ENCODE assay signal across 34 cellular contexts in the genomic region with DNA sequence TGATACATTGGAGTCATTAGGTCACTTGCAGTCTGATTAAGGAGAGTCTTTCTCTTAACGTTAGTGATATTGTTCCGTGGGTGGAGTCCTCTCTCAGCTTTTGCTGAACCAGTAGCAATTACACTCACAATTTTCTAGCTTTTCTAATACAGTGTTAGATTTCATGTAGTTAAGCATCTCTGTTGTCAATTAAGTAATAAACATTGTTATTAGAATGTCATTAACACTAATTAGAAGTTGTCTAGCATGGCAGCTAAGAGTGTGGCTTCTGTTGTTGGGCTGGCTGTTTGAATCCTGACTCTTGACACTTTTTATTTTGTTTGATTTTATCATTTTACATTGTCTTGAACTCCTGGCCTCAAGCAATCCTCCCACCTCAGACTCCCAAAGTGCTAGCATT. TPM values are rescaled to one million over a fixed set of nuclear protein-coding genes. Genes with fewer than 3 reads are reported as not detected.
DNase-seq lines count a peak whose midpoint lies in the region; ATAC-seq, FAIRE-seq and TF ChIP-seq lines count a peak whose summit lies in the region.
"Had no signal": no experiment of that assay in that cellular context is flagged by ENCODE, and none has a peak within 500 bp of the region (broad histone marks: within the 10 kb centered on the region; RNA-seq: fewer than 3 reads in every experiment).

No MANE protein-coding gene starts in this region.

- H3K9me3 Mint-ChIP-seq in stimulated activated naive B cell treated with anti-CD40 and anti-IgM and Interleukin-4, amounts not matched to agents 10 μg/mL and 1 μg/mL and 100 μg/mL, for 72 hours: no peaks in the 10 kb centered on the region
- H3K9me3 Mint-ChIP-seq: CD14-positive monocyte; CD4-positive, alpha-beta T cell; CD8-positive, alpha-beta memory T cell; CD8-positive, alpha-beta T cell had no signal

- H3K27ac ChIP-seq in K562 (ENCODE audit: extremely low read depth, low read depth, low read length): no peak overlapping the region
- H3K27ac ChIP-seq: 22Rv1; A549; BLaER1; BLaER1 treated with 17β-estradiol and CSF1 and Interleukin-3, amounts not matched to agents 10 nM and 100 nM; C4-2B had no signal

- peaks cover 15 to 29% of the 10 kb centered on the region in 2 donors for H3K27me3 Mint-ChIP-seq in stimulated activated naive B cell treated with anti-CD40 and anti-IgM and Interleukin-4, amounts not matched to agents 10 μg/mL and 1 μg/mL and 100 μg/mL, for 72 hours

- H3K27ac Mint-ChIP-seq in stimulated activated naive B cell treated with anti-CD40 and anti-IgM and Interleukin-4, amounts not matched to agents 10 μg/mL and 1 μg/mL and 100 μg/mL, for 72 hours: peak overlapping the region; percentile 27
- H3K27ac Mint-ChIP-seq: B cell; CD14-positive monocyte; CD4-positive, alpha-beta T cell; CD4-positive, CD25-positive, alpha-beta regulatory T cell; CD8-positive, alpha-beta T cell had no signal

- TF ChIP-seq RAD21 in K562 (CRISPR knock-in tag; conservative IDR thresholded peaks at IDR 0.05 in 1 of 2, IDR thresholded peaks at IDR 0.05 in 1 of 2): no peak

- no peak overlapping the region for H3K9ac ChIP-seq in K562 (ENCODE audit: insufficient read depth in 1 of 2, low read depth in 2 of 2, low read length in 2 of 2)
- H3K9ac ChIP-seq: BLaER1; BLaER1 treated with 17β-estradiol and CSF1 and Interleukin-3, amounts not matched to agents 10 nM and 100 nM had no signal

- no peak for ATAC-seq in K562
- no peak for ATAC-seq in stimulated activated naive B cell treated with anti-CD40 and anti-IgM and Interleukin-4, amounts not matched to agents 10 μg/mL and 1 μg/mL and 100 μg/mL, for 72 hours (replicated peaks)
- ATAC-seq: A549; CD8-positive, alpha-beta T cell had no signal

- TF ChIP-seq EP300 in K562 (IDR thresholded peaks at IDR 0.05; ENCODE audit: low read length): no peak

- no peaks in the 10 kb centered on the region for H3K36me3 Mint-ChIP-seq in stimulated activated naive B cell treated with anti-CD40 and anti-IgM and Interleukin-4, amounts not matched to agents 10 μg/mL and 1 μg/mL and 100 μg/mL, for 72 hours
- H3K36me3 Mint-ChIP-seq: CD14-positive monocyte; CD4-positive, CD25-positive, alpha-beta regulatory T cell; CD8-positive, alpha-beta memory T cell; CD8-positive, alpha-beta T cell had no signal

- CTCF ChIA-PET in K562 (lab: Yijun Ruan, JAX; ENCODE audit: low intra/inter-chr PET ratio): no interaction called here

- peaks cover 0 to 2% of the 10 kb centered on the region in 2 experiments; a peak in 1 of 5 replicates for H3K27me3 ChIP-seq in K562 (ENCODE audit: control insufficient read depth in 2 of 2, insufficient read depth in 2 of 2, low read length in 2 of 2)
- H3K27me3 ChIP-seq: BE2C; BLaER1; BLaER1 treated with 17β-estradiol and CSF1 and Interleukin-3, amounts not matched to agents 10 nM and 100 nM had no signal

- peaks cover 3 to 4% of the 10 kb centered on the region in 2 donors for H3K4me1 Mint-ChIP-seq in stimulated activated naive B cell treated with anti-CD40 and anti-IgM and Interleukin-4, amounts not matched to agents 10 μg/mL and 1 μg/mL and 100 μg/mL, for 72 hours
- H3K4me1 Mint-ChIP-seq: B cell had no signal

- BruUV-seq in K562 (replicated peaks; lab: Mats Ljungman, UMichigan): no TSS peak

- TF ChIP-seq CTCF in K562 (IDR thresholded peaks at IDR 0.05 in 2 of 3, conservative IDR thresholded peaks at IDR 0.05 in 1 of 3; ENCODE audit: insufficient read depth in 2 of 3, low read depth in 1 of 3, low read length in 3 of 3): no peak

- in situ Hi-C loops in K562 (cut with MboI): no loop called here

- H3K36me3 ChIP-seq in K562 (ENCODE audit: control insufficient read depth, insufficient read depth, low read length): no peaks in the 10 kb centered on the region
- H3K36me3 ChIP-seq: BE2C; BLaER1; BLaER1 treated with 17β-estradiol and CSF1 and Interleukin-3, amounts not matched to agents 10 nM and 100 nM had no signal

- POLR2A ChIA-PET in K562 (lab: Yijun Ruan, JAX): no interaction called here

- FAIRE-seq in K562 (lab: Jason Lieb, UNC): no peak
- FAIRE-seq: A204.1, A549, D721Med had no signal

- peaks cover 6 to 13% of the 10 kb centered on the region in 2 experiments; a peak in 4 of 5 replicates for H3K4me1 ChIP-seq in K562 (replicated peaks in 1 of 2; ENCODE audit: control insufficient read depth in 2 of 2, insufficient read depth in 2 of 2, low read length in 2 of 2)
- H3K4me1 ChIP-seq: A549, BE2C, BLaER1, Caco-2 had no signal

- WGBS in K562 (ENCODE audit: insufficient coverage, low coverage, missing lambda C conversion rate): 2% methylated on average over 2 of the region's 2 CpGs

- no peaks in the 10 kb centered on the region for H3K9me1 ChIP-seq in K562 (ENCODE audit: control insufficient read depth, insufficient read depth, low read length)

- no peak overlapping the region for H2AFZ ChIP-seq in K562 (ENCODE audit: low read depth, low read length)

- H3K4me2 ChIP-seq in K562 (ENCODE audit: insufficient read depth, low read length): no peak overlapping the region
- H3K4me2 ChIP-seq: A549; BLaER1; BLaER1 treated with 17β-estradiol and CSF1 and Interleukin-3, amounts not matched to agents 10 nM and 100 nM had no signal

- H3K4me3 Mint-ChIP-seq in stimulated activated naive B cell treated with anti-CD40 and anti-IgM and Interleukin-4, amounts not matched to agents 10 μg/mL and 1 μg/mL and 100 μg/mL, for 72 hours: no peak overlapping the region
- H3K4me3 Mint-ChIP-seq: B cell; CD14-positive monocyte; CD4-positive, alpha-beta memory T cell; CD4-positive, alpha-beta T cell; CD4-positive, CD25-positive, alpha-beta regulatory T cell; CD8-positive, alpha-beta memory T cell; CD8-positive, alpha-beta T cell had no signal

- H3K4me3 ChIP-seq in K562: no peak overlapping the region
- H3K4me3 ChIP-seq: A549; BLaER1; BLaER1 treated with 17β-estradiol and CSF1 and Interleukin-3, amounts not matched to agents 10 nM and 100 nM had no signal

- H4K20me1 ChIP-seq in K562 (replicated peaks; ENCODE audit: control insufficient read depth, insufficient read depth, low read length): no peaks in the 10 kb centered on the region
- H4K20me1 ChIP-seq: BLaER1; BLaER1 treated with 17β-estradiol and CSF1 and Interleukin-3, amounts not matched to agents 10 nM and 100 nM had no signal

- intact Hi-C loops in K562 (cut with micrococcal nuclease): no loop called here

- no peaks in the 10 kb centered on the region for H3K79me2 ChIP-seq in K562 (ENCODE audit: control insufficient read depth, insufficient read depth, low read length)

- no peaks in the 10 kb centered on the region for H3K9me3 ChIP-seq in K562 (replicated peaks; ENCODE audit: control insufficient read depth, insufficient read depth, low read depth, low read length)
- H3K9me3 ChIP-seq: A549; BE2C; BLaER1; BLaER1 treated with 17β-estradiol and CSF1 and Interleukin-3, amounts not matched to agents 10 nM and 100 nM; Caco-2 had no signal

- TF ChIP-seq POLR2A in K562 (conservative IDR thresholded peaks at IDR 0.05): no peak

- DNase-seq in K562 (ENCODE audit: extremely low read depth in 1 of 4, low spot score in 3 of 4) (no peak), NCI-H1436 (lab: John Stamatoyannopoulos, UW) (no peak), NAMALWA (ENCODE audit: low spot score) (no peak)
- no peak for DNase-seq in stimulated activated naive B cell treated with anti-CD40 and anti-IgM and Interleukin-4, amounts not matched to agents 10 μg/mL and 1 μg/mL and 100 μg/mL, for 72 hours
- DNase-seq: 8988T; ACHN; AML-193; BE2C; C1 segment of cervical spinal cord; Caco-2; Calu3; CD4-positive, alpha-beta memory T cell; CD4-positive, alpha-beta T cell; CD4-positive, CD25-positive, alpha-beta regulatory T cell; CD8-positive, alpha-beta memory T cell; CD8-positive, alpha-beta T cell; COR-L47; DMS 273 treated with DMSO at 0.1 percent for 48 hours; DMS153; DMS53; DMS79; DMS79 treated with DMSO at 0.1 percent for 48 hours; DND-41; EL had no signal

TF ChIP-seq in K562, 482 proteins besides CTCF, POLR2A, EP300 and RAD21 (continues in another document):
- peak; percentile 64 for TF ChIP-seq DACH1 (IDR thresholded peaks at IDR 0.05; ENCODE audit: partially characterized antibody)
- no peak for TF ChIP-seq PTRF (tag; IDR thresholded peaks at IDR 0.05)
- no peak for TF ChIP-seq KLF16 (IDR thresholded peaks at IDR 0.05)
- TF ChIP-seq, protein P1, sequence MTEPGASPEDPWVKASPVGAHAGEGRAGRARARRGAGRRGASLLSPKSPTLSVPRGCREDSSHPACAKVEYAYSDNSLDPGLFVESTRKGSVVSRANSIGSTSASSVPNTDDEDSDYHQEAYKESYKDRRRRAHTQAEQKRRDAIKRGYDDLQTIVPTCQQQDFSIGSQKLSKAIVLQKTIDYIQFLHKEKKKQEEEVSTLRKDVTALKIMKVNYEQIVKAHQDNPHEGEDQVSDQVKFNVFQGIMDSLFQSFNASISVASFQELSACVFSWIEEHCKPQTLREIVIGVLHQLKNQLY (CRISPR knock-in tag; conservative IDR thresholded peaks at IDR 0.05): 0 out of 4 replicates have a peak, but pooled peaks of 1 of the 2 experiments have one; percentile 68

RNA-seq across cellular contexts. Expression of a gene that starts 33.4 kb away (rescaled TPM):
- total RNA-seq in K562 (2011; cell fraction: chromatin; rRNA removed; ENCODE audit: low replicate concordance): 2.2 and 5.8 TPM in 2 replicates
- 5.3 and 5.8 TPM in 2 replicates for total RNA-seq in K562 (2011; cell fraction: nucleolus; rRNA removed)
- total RNA-seq in K562 (2011; cell fraction: nucleoplasm; rRNA removed): 3.4 and 3.7 TPM in 2 replicates
- total RNA-seq in K562 (2014; rRNA removed) (0.32 and 0.33 TPM in 2 replicates), K562 (2014; rRNA removed; fragmentation: Illumina TruSeq; extraction: Trizol) (0.25 and 0.32 TPM in 2 replicates), K562 (2015; rRNA removed; fragmentation: Illumina TruSeq; extraction: Trizol) (0.23 and 0.36 TPM in 2 replicates), K562 (2021) (0.71 and 0.81 TPM in 2 replicates)
- polyA plus RNA-seq in K562 (2011; rRNA removed) (0.29 and 1.6 TPM in 2 replicates), K562 (2014; fragmentation: Illumina TruSeq; extraction: Trizol) (0.17 and 0.52 TPM in 2 replicates), K562 (2014; fragmentation: Nextera tagmentation; extraction: Ambion mirVana) (under 1 TPM; 0.06 TPM), K562 (2014; rRNA removed) (0.13 and 1.1 TPM in 2 replicates)
- 0.46 and 1.1 TPM in 2 replicates for polyA plus RNA-seq in K562 (2011; cell fraction: cytosol; rRNA removed)
- 5.6 and 13.1 TPM in 2 replicates for polyA plus RNA-seq in K562 (2011; cell fraction: nucleus; rRNA removed)
- polyA plus RNA-seq in K562 (2012): 0.79 and 3.1 TPM in 2 replicates
- 0.70 and 0.93 TPM in 2 replicates for polyA minus RNA-seq in K562 (2011; rRNA and poly(A)+ RNA removed)
- polyA minus RNA-seq in K562 (2011; cell fraction: cytosol; rRNA and poly(A)+ RNA removed): not detected in 2 replicates
- polyA minus RNA-seq in K562 (2011; cell fraction: nucleus; rRNA and poly(A)+ RNA removed): 1.2 and 5.1 TPM in 2 replicates
- total RNA-seq: A172 had no signal
